In the genomic region with DNA sequence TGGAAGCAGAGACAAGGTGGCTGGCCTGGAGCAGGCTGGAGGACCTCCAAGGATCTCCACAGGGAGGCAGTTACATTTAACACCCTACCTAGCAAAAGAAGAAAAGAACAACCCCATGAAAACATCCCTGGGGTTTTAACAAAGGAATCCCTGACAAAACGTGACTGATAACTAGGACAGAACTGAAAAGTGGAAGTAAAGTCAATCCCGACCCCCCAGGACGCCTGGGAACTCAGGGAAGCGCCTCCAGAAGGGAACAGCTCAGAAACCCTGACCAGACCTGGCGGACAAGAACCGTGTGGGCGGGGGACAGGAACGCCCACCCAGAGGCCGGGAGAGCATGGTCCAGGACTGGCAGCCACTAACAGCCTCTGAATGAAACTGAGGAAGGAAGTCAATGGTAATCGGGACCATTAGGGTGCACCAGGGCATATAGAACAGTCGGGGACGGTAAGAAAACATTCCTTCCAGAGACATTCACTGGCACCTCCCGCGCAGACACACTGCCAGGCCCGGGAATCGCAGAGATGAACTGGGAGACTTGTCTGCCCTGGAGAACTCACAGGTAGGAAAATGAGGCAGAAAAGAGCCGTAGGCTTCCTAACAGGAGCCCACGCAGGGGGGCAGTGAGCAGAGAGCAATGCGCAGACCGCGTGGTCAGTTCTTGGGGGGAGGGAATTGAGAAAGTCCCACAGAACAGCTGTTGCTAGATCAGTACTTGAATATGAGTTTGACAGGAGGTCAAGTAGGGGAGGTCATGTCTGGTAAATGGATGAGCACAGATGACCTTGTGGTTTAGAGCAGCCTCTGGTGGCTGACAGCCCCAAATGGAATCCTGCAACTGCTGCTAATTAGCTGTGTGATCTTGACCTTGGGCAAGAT, we compare ENCODE assay signal across 8 cellular contexts. TPM values are rescaled to one million over a fixed set of nuclear protein-coding genes. Genes with fewer than 3 reads are reported as not detected.
DNase-seq lines count a peak whose midpoint lies in the region; ATAC-seq, FAIRE-seq and TF ChIP-seq lines count a peak whose summit lies in the region.

No MANE protein-coding gene starts in this region.

- H3K9ac ChIP-seq in duodenal mucosa (ENCODE audit: low read depth in 1 of 2, low read length in 2 of 2): peak overlapping the region; percentile 59 to 66
- peak overlapping the region; percentile 50; the same call in 1 of the 2 replicates for H3K9ac ChIP-seq in HepG2 (ENCODE audit: insufficient read depth, low read depth, low read length)
- H3K9ac ChIP-seq in stomach smooth muscle (ENCODE audit: low read length in 2 of 2): peak overlapping the region; percentile 54 to 58

- peak; percentile 55 for ATAC-seq in SK-N-SH treated with all-trans-retinoic acid at 6 μM for 48 hours
- ATAC-seq in HepG2: peak; percentile 59

- peaks cover 34% of the 10 kb centered on the region for H3K79me2 ChIP-seq in HepG2 (ENCODE audit: insufficient read depth, low read length)

- H3K36me3 ChIP-seq in duodenal mucosa (ENCODE audit: control insufficient read depth in 1 of 2, insufficient read depth in 2 of 2, low read length in 2 of 2) (no peaks in the 10 kb centered on the region), HepG2 (replicated peaks in 1 of 2; ENCODE audit: control insufficient read depth in 1 of 2, insufficient read depth in 2 of 2, low read length in 2 of 2) (no peaks in the 10 kb centered on the region; a peak in 1 of 5 replicates), stomach smooth muscle (ENCODE audit: control insufficient read depth in 2 of 2, insufficient read depth in 2 of 2, low read length in 2 of 2) (no peaks in the 10 kb centered on the region)

- intact Hi-C loops in HepG2 (cut with micrococcal nuclease; ENCODE audit: unreplicated experiment): loop anchor here (1.0 to 2.0 kb wide), 3 partner anchors 52 to 140 kb away; no protein-coding TSS in a partner anchor

- no peak for TF ChIP-seq POLR2A in HepG2 (IDR thresholded peaks at IDR 0.05; ENCODE audit: insufficient read depth in 1 of 2, low read depth in 2 of 2, low read length in 2 of 2)

- in situ Hi-C loops in HepG2 (cut with HindIII; ENCODE audit: extremely low pct_ligation_motif_present, low pct_unique_long_range_greater_than_20kb): loop anchor here (5.0 to 25.0 kb wide), 2 partner anchors 115 to 565 kb away; no protein-coding TSS in a partner anchor

- POLR2A ChIA-PET in HepG2 (lab: Yijun Ruan, JAX): interaction anchor here (1.1 to 6.4 kb wide), 11 partner anchors 28 to 149 kb away, joined by 3 to 54 read pairs (median 15); a partner anchor contains a TSS

- peak; percentile 98 for TF ChIP-seq CTCF in HepG2 (CRISPR knock-in tag; IDR thresholded peaks at IDR 0.05)

- H3K27ac ChIP-seq in duodenal mucosa (ENCODE audit: low read depth, low read length) (no peak overlapping the region), HepG2 (ENCODE audit: extremely low read length, insufficient read depth, low read length) (peak overlapping the region; percentile 33), stomach smooth muscle (ENCODE audit: low read length) (peak overlapping the region; percentile 41)

- DNase-seq in activated CD4-positive, alpha-beta T cell treated with anti-CD3 and anti-CD28 coated beads, Interleukin-2, amount 50 U/mL, for 48 hours: peak; percentile 5 to 11
- DNase-seq in activated CD4-positive, alpha-beta T cell treated with anti-CD3 and anti-CD28 coated beads, Interleukin-2, amount 50 U/mL, for 1 hour: no peak
- DNase-seq in H4 (ENCODE audit: low spot score): peak; percentile 28
- DNase-seq in LoVo (ENCODE audit: low spot score): peak; percentile 59
- peak; percentile 85 for DNase-seq in HepG2 (ENCODE audit: low spot score)

- CTCF ChIA-PET in HepG2 (lab: Yijun Ruan, JAX; ENCODE audit: low intra/inter-chr PET ratio, low total read pairs): interaction anchor here (1.2 to 5.8 kb wide), 4 partner anchors 36 to 139 kb away, joined by 3 to 93 read pairs (median 28); no protein-coding TSS in a partner anchor

- H3K27me3 ChIP-seq in duodenal mucosa (ENCODE audit: control insufficient read depth in 1 of 2, insufficient read depth in 2 of 2, low read length in 2 of 2): no peaks in the 10 kb centered on the region
- H3K27me3 ChIP-seq in HepG2 (ENCODE audit: control insufficient read depth in 1 of 2, insufficient read depth in 2 of 2, low read length in 2 of 2): no peaks in the 10 kb centered on the region; a peak in 1 of 5 replicates
- no peaks in the 10 kb centered on the region for H3K27me3 ChIP-seq in stomach smooth muscle (ENCODE audit: control insufficient read depth in 1 of 2, insufficient read depth in 2 of 2, low read length in 2 of 2)

- peaks cover 15 to 20% of the 10 kb centered on the region in 2 donors for H3K4me1 ChIP-seq in duodenal mucosa (ENCODE audit: control insufficient read depth in 1 of 2, insufficient read depth in 2 of 2, low read length in 2 of 2)
- H3K4me1 ChIP-seq in HepG2 (ENCODE audit: insufficient read depth, low read length): peaks cover 50% of the 10 kb centered on the region
- H3K4me1 ChIP-seq in stomach smooth muscle (ENCODE audit: control insufficient read depth, insufficient read depth, low read length): peaks cover 26% of the 10 kb centered on the region

- peak overlapping the region; percentile 86 for H3K4me2 ChIP-seq in HepG2 (ENCODE audit: low read depth, low read length)

- peak overlapping the region; percentile 75 to 78 for H3K4me3 ChIP-seq in duodenal mucosa (ENCODE audit: low read depth in 1 of 2, low read length in 2 of 2)
- peak overlapping the region; percentile 67 to 74 (median 68) for H3K4me3 ChIP-seq in HepG2 (replicated peaks in 1 of 3; ENCODE audit: insufficient read depth in 1 of 3, low read depth in 2 of 3, low read length in 3 of 3)
- H3K4me3 ChIP-seq in stomach smooth muscle (ENCODE audit: low read length in 2 of 2): peak overlapping the region; percentile 76 to 82

- no peaks in the 10 kb centered on the region for H3K9me3 ChIP-seq in duodenal mucosa (ENCODE audit: control insufficient read depth in 1 of 2, low read length in 2 of 2)
- H3K9me3 ChIP-seq in HepG2 (ENCODE audit: low read length): no peaks in the 10 kb centered on the region
- H3K9me3 ChIP-seq in stomach smooth muscle (ENCODE audit: control insufficient read depth in 2 of 2, low read length in 2 of 2): no peaks in the 10 kb centered on the region

- FAIRE-seq in HepG2 (lab: Jason Lieb, UNC): peak; percentile 95

- TF ChIP-seq RAD21 in HepG2 (CRISPR knock-in tag; IDR thresholded peaks at IDR 0.05): peak; percentile 98

- peaks cover 22% of the 10 kb centered on the region for H4K20me1 ChIP-seq in HepG2 (ENCODE audit: insufficient read depth, low read length)

- TF ChIP-seq EP300 in HepG2 (IDR thresholded peaks at IDR 0.05; ENCODE audit: low read depth in 2 of 2, low read length in 2 of 2) (0 out of 4 replicates have a peak, but pooled peaks of 1 of the 2 experiments have one; percentile 7), HepG2 (CRISPR knock-in tag; IDR thresholded peaks at IDR 0.05; ENCODE audit: borderline replicate concordance) (no peak)

- peak overlapping the region; percentile 75 for H2AFZ ChIP-seq in HepG2 (ENCODE audit: low read length)

- BruUV-seq in HepG2 (replicated peaks; lab: Mats Ljungman, UMichigan): no TSS peak

- WGBS in HepG2 (ENCODE audit: low lambda C conversion rate): under 1% methylated on average over 21 of the region's 21 CpGs

TF ChIP-seq in SK-N-SH treated with all-trans-retinoic acid at 6 μM for 48 hours, 23 proteins besides CTCF, POLR2A, EP300 and RAD21 (continues in another document):
- TF ChIP-seq PPARA (CRISPR knock-in tag; IDR thresholded peaks at IDR 0.05; ENCODE audit: borderline replicate concordance) (no peak), ARNTL (CRISPR knock-in tag; IDR thresholded peaks at IDR 0.05; ENCODE audit: borderline replicate concordance, low read depth) (no peak)

TF ChIP-seq in HepG2, 621 proteins besides CTCF, POLR2A, EP300 and RAD21 (continues in another document):
- 0 out of 2 replicates have a peak, but pooled peaks have one; percentile 16 for TF ChIP-seq POGZ (CRISPR knock-in tag; IDR thresholded peaks at IDR 0.05)
- TF ChIP-seq HOXA5 (CRISPR knock-in tag; IDR thresholded peaks at IDR 0.05): peak; percentile 57; the same call in 1 of the 2 replicates
- TF ChIP-seq CREM (IDR thresholded peaks at IDR 0.05): no peak
- TF ChIP-seq CREM (CRISPR knock-in tag; IDR thresholded peaks at IDR 0.05): no peak
- 0 out of 2 replicates have a peak, but pooled peaks have one; percentile 17 for TF ChIP-seq ZNF570 (CRISPR knock-in tag; IDR thresholded peaks at IDR 0.05; ENCODE audit: borderline replicate concordance)
- no peak for TF ChIP-seq ZNF430 (CRISPR knock-in tag; IDR thresholded peaks at IDR 0.05)
- TF ChIP-seq FOXA3 (CRISPR knock-in tag; IDR thresholded peaks at IDR 0.05): peak; percentile 23; the same call in 1 of the 2 replicates

RNA-seq across cellular contexts. Expression of a gene that starts 1.3 kb away (rescaled TPM):
- total RNA-seq in H4 (2014; rRNA removed; shearing (Covaris generic)): 5.3 and 6.4 TPM in 2 replicates
- total RNA-seq in HepG2 (2016; rRNA removed; fragmentation: Illumina TruSeq; extraction: Trizol): 24.6 and 45.1 TPM in 2 replicates
- 19.7 and 20.1 TPM in 2 replicates for total RNA-seq in HepG2 (2016; cell fraction: cytosol; rRNA removed; fragmentation: Illumina TruSeq; extraction: Trizol; ENCODE audit: low read depth)
- total RNA-seq in HepG2 (2016; cell fraction: insoluble cytoplasmic fraction; rRNA removed; fragmentation: Illumina TruSeq; extraction: Trizol): 24.0 and 41.1 TPM in 2 replicates
- 25.6 and 27.6 TPM in 2 replicates for total RNA-seq in HepG2 (2016; cell fraction: membrane; rRNA removed; fragmentation: Illumina TruSeq; extraction: Trizol)
- total RNA-seq in HepG2 (2016; cell fraction: nucleus; rRNA removed; fragmentation: Illumina TruSeq; extraction: Trizol): 65.7 and 82.2 TPM in 2 replicates
- polyA plus RNA-seq in HepG2 (2011; rRNA removed): 95.4 and 109 TPM in 2 replicates
- 29.9 and 31.1 TPM in 2 replicates for polyA plus RNA-seq in HepG2 (2011; cell fraction: cytosol; rRNA removed)
- 436 and 543 TPM in 2 replicates for polyA plus RNA-seq in HepG2 (2011; cell fraction: nucleus; rRNA removed)
- polyA plus RNA-seq in HepG2 (2012): 48.7 and 51.7 TPM in 2 replicates
- 3.0 and 3.1 TPM in 2 replicates for polyA plus RNA-seq in HepG2 (2016; cell fraction: cytosol; fragmentation: Illumina TruSeq; extraction: Trizol; ENCODE audit: low read depth)
- polyA plus RNA-seq in HepG2 (2016; cell fraction: insoluble cytoplasmic fraction; fragmentation: Illumina TruSeq; extraction: Trizol; ENCODE audit: low read depth): 19.9 and 22.5 TPM in 2 replicates
- 8.5 and 9.7 TPM in 2 replicates for polyA plus RNA-seq in HepG2 (2016; cell fraction: membrane; fragmentation: Illumina TruSeq; extraction: Trizol; ENCODE audit: low read depth)
- 164 and 165 TPM in 2 replicates for polyA plus RNA-seq in HepG2 (2016; cell fraction: nucleus; fragmentation: Illumina TruSeq; extraction: Trizol; ENCODE audit: insufficient read depth, low read depth)
- 49.0 and 185 TPM in 2 replicates for polyA minus RNA-seq in HepG2 (2011; rRNA and poly(A)+ RNA removed; ENCODE audit: low replicate concordance)
- 17.5 and 18.1 TPM in 2 replicates for polyA minus RNA-seq in HepG2 (2011; cell fraction: cytosol; rRNA and poly(A)+ RNA removed)
- 201 and 233 TPM in 2 replicates for polyA minus RNA-seq in HepG2 (2011; cell fraction: nucleus; rRNA and poly(A)+ RNA removed)
